ENCODE assay signal across 1 cellular context in the genomic region with DNA sequence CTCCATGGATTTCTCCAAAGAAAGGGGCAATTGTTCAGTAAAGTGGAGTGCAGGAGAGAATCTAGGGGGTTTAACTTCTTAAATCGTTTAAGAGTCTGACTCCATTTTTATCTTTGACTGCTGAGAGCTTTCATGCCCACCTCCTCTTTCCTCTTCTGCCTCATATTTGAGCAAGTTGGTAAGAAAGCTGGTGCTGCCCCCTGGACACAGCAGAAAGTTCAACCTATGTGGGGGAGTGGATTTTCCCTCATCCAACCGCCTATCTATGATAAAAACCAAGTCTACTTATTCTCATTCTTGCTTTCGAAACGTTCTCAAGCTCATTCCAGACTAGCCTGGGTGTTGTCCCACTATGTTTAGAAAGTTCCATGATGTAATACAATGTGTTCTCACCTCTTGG.
TF ChIP-seq lines count a peak whose summit lies in the region.

No MANE protein-coding gene starts in this region.

TF ChIP-seq in HepG2, 621 proteins besides CTCF, POLR2A, EP300 and RAD21 (continued from another document):
- peak; percentile 53 for TF ChIP-seq STAG1 (CRISPR knock-in tag; IDR thresholded peaks at IDR 0.05)
- TF ChIP-seq, protein P1, sequence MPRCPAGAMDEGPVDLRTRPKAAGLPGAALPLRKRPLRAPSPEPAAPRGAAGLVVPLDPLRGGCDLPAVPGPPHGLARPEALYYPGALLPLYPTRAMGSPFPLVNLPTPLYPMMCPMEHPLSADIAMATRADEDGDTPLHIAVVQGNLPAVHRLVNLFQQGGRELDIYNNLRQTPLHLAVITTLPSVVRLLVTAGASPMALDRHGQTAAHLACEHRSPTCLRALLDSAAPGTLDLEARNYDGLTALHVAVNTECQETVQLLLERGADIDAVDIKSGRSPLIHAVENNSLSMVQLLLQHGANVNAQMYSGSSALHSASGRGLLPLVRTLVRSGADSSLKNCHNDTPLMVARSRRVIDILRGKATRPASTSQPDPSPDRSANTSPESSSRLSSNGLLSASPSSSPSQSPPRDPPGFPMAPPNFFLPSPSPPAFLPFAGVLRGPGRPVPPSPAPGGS (CRISPR knock-in tag; IDR thresholded peaks at IDR 0.05) = no peak
